In genomic region chr16:10579965-10580918, GRCh38 we compare ENCODE assay signal across 9 cellular contexts. TPM values are rescaled to one million over a fixed set of nuclear protein-coding genes. Genes with fewer than 3 reads are reported as not detected.
DNase-seq lines count a peak whose midpoint lies in the region; ATAC-seq and TF ChIP-seq lines count a peak whose summit lies in the region.
"Had no signal": no experiment of that assay in that cellular context is flagged by ENCODE, and none has a peak within 500 bp of the region (broad histone marks: within the 10 kb centered on the region; RNA-seq: fewer than 3 reads in every experiment).

Gene EMP2, minus strand, starts transcription at chr16:10580598. Its CDS starts 32,981 bp downstream, at chr16:10547617.

- ATAC-seq in left cardiac atrium (peak; percentile 87 to 93), HG02885 (IDR thresholded peaks at IDR 0.05; ENCODE audit: poor library complexity, unreplicated experiment) (no peak), HG03457 (IDR thresholded peaks at IDR 0.05; ENCODE audit: unreplicated experiment) (no peak)

- 0 out of 2 replicates have a peak, but pooled peaks cover 3% of the 10 kb centered on the region for H3K36me3 ChIP-seq in MG63
- H3K36me3 ChIP-seq in ascending aorta: no peaks in the 10 kb centered on the region
- H3K36me3 ChIP-seq in prostate gland: no peaks in the 10 kb centered on the region
- no peaks in the 10 kb centered on the region for H3K36me3 ChIP-seq in Karpas-422 (ENCODE audit: insufficient read depth, low read length)

- H2AFZ ChIP-seq in Karpas-422 (ENCODE audit: low read length): no peak within 1 kb of the TSS

- H3K27ac ChIP-seq in ascending aorta (peak within 1 kb of the TSS; percentile 87 to 97), prostate gland (peak within 1 kb of the TSS; percentile 99), Karpas-422 (ENCODE audit: low read length) (no peak within 1 kb of the TSS)

- H3K4me3 ChIP-seq in MG63 (peak within 1 kb of the TSS; percentile 75), ascending aorta (peak within 1 kb of the TSS; percentile 72 to 90), prostate gland (peak within 1 kb of the TSS; percentile 98), Karpas-422 (ENCODE audit: low read length) (no peak within 1 kb of the TSS)

- peaks cover 4% of the 10 kb centered on the region; the same call in 1 of the 2 replicates for H3K9me3 ChIP-seq in MG63
- no peaks in the 10 kb centered on the region for H3K9me3 ChIP-seq in ascending aorta
- no peaks in the 10 kb centered on the region for H3K9me3 ChIP-seq in prostate gland
- no peaks in the 10 kb centered on the region for H3K9me3 ChIP-seq in Karpas-422 (ENCODE audit: low read length)

- peak; percentile 45 to 72 (median 54) for TF ChIP-seq CTCF in ascending aorta (IDR thresholded peaks at IDR 0.05)
- TF ChIP-seq CTCF in prostate gland (IDR thresholded peaks at IDR 0.05): peak; percentile 29 to 90 (median 54)

- no peak within 1 kb of the TSS for H3K4me2 ChIP-seq in Karpas-422 (ENCODE audit: low read depth, low read length, poor library complexity, severe bottlenecking)

- peaks cover 6 to 42% of the 10 kb centered on the region in 2 donors for H3K4me1 ChIP-seq in ascending aorta
- peaks cover 16% of the 10 kb centered on the region for H3K4me1 ChIP-seq in prostate gland (replicated peaks)
- H3K4me1 ChIP-seq in Karpas-422 (ENCODE audit: low read length): peaks cover 8% of the 10 kb centered on the region

- H3K9ac ChIP-seq in Karpas-422 (ENCODE audit: low read length): no peak within 1 kb of the TSS

- H3K9me2 ChIP-seq in Karpas-422 (replicated peaks; ENCODE audit: insufficient read depth, low read length): no peaks in the 10 kb centered on the region

- under 1% methylated on average over 76 of the region's 92 CpGs for WGBS in prostate gland

- TF ChIP-seq POLR2A in prostate gland (IDR thresholded peaks at IDR 0.05): peak; percentile 92

- no peaks in the 10 kb centered on the region for H4K20me1 ChIP-seq in Karpas-422 (ENCODE audit: insufficient read depth, low read depth, low read length)

- intact Hi-C loops in ascending aorta (cut with DNase I) (loop anchor here (1.0 to 10.0 kb wide), 8 partner anchors 22 to 1488 kb away; partner anchors contain the start of genes DEXI and HAPSTR1), left cardiac atrium (cut with DNase I) (loop anchor here in 1 of 2 donors (5.0 to 10.0 kb wide), 4 partner anchors 37 to 355 kb away; no protein-coding TSS in a partner anchor), prostate gland (cut with DNase I) (loop anchor here (5.0 kb wide), 1 partner anchor 157 kb away; no protein-coding TSS in a partner anchor)

- H3K27me3 ChIP-seq in MG63 (no peaks in the 10 kb centered on the region), ascending aorta (no peaks in the 10 kb centered on the region), prostate gland (replicated peaks; ENCODE audit: insufficient read depth) (no peaks in the 10 kb centered on the region), Karpas-422 (ENCODE audit: low read length) (no peaks in the 10 kb centered on the region)

- DNase-seq in DMS79 treated with DMSO at 0.1 percent for 48 hours (lab: John Stamatoyannopoulos, UW): peak; percentile 73
- peak; percentile 90 for DNase-seq in MG63
- peak; percentile 43 to 90 for DNase-seq in ascending aorta (ENCODE audit: low spot score in 2 of 2)
- DNase-seq in left cardiac atrium: peak; percentile 90
- peak; percentile 79 for DNase-seq in prostate gland (ENCODE audit: low spot score)
- DNase-seq in Karpas-422: no peak

- no peaks in the 10 kb centered on the region for H3K79me2 ChIP-seq in Karpas-422 (ENCODE audit: low read length)

RNA-seq across cellular contexts. Expression of gene EMP2, which starts in this region (rescaled TPM):
- total RNA-seq in MG63 (2014; rRNA removed; shearing (Covaris generic); ENCODE audit: low replicate concordance): 22.5 and 33.1 TPM in 2 replicates
- 49.2 TPM for total RNA-seq in ascending aorta
- total RNA-seq in left cardiac atrium: 10 to 100 TPM; 63.4 to 65.2 TPM
- 10 to 100 TPM; 40.8 to 87.2 TPM for total RNA-seq in prostate gland
- total RNA-seq in Karpas-422 (2014; rRNA removed; shearing (Covaris generic); ENCODE audit: low replicate concordance): not detected in 2 replicates
- total RNA-seq: T-helper 1 cell treated with Interleukin-12 subunit alpha and Interleukin-12 subunit beta and Interleukin-4 antibody, amounts not matched to agents 30 ng/mL and 1 ng/mL, for 36 hours had no signal

Comparison
In these comparisons a context has a peak if more than half of its experiments do, and no peak if none do; other contexts are left out.
1. RNA of gene EMP2 (total RNA-seq): 40.8 to 87.2 TPM in prostate gland, 63.4 to 65.2 TPM in left cardiac atrium, 49.2 TPM in ascending aorta (single experiment) and 22.5 to 33.1 TPM in MG63; not detected in Karpas-422; every median in the first group is over 10 times any median in the second.
2. ATAC-seq: peak in left cardiac atrium (2 of 2); none in HG02885 (single experiment) and HG03457 (single experiment).